Comparison of ENCODE assay signal across 8 cellular contexts in the genomic region with DNA sequence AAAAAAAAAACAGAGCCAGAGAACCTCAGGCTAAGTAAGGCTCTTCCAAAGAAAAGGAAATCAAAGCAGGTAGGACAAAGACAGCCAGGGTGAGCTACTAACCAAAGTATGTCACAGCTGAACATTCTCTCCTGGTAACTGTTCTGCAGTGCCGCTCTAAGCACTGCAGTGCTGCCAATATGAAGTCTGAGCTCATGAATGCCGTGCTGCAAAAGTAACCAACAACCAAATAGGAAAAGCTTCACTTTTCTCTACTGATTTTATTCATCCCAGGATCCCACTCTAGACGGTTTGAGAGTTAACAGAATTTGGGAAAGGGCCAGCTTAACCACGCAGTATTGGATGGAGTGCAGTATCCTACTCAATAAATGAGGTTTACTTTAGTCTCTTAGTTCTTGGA. TPM values are rescaled to one million over a fixed set of nuclear protein-coding genes. Genes with fewer than 3 reads are reported as not detected.
DNase-seq lines count a peak whose midpoint lies in the region; ATAC-seq and TF ChIP-seq lines count a peak whose summit lies in the region.

No MANE protein-coding gene starts in this region.

- DNase-seq in CD4-positive, alpha-beta memory T cell = peak in 1 of 5 donors; percentile 25
- no peak for DNase-seq in NT2/D1 (ENCODE audit: low read depth, low spot score)
- no peak for DNase-seq in endodermal cell
- no peak for DNase-seq in natural killer cell
- no peak for DNase-seq in ovary
- DNase-seq in mesenteric fat pad (ENCODE audit: low spot score) = no peak
- DNase-seq in stimulated activated CD4-positive, alpha-beta T cell treated with anti-CD3 and anti-CD28 coated beads, Interleukin-1b, Interleukin-23, amount 100 ng/mL, for 48 hours = no peak

- TF ChIP-seq CTCF in endodermal cell (conservative IDR thresholded peaks at IDR 0.05) (no peak), natural killer cell (IDR thresholded peaks at IDR 0.05) (no peak), ovary (IDR thresholded peaks at IDR 0.05) (no peak)

- H3K9ac ChIP-seq in NT2/D1 (ENCODE audit: insufficient read length, low read depth) (peak overlapping the region; percentile 7), endodermal cell (ENCODE audit: extremely low read depth, low read length, poor library complexity, severe bottlenecking) (no peak overlapping the region)

- CTCF ChIA-PET in CD4-positive, alpha-beta memory T cell (lab: Charles Lee; ENCODE audit: partially characterized antibody) = interaction anchor here (0.7 to 7.2 kb wide), 8 partner anchors 11 to 304 kb away, joined by 3 to 38 read pairs (median 6); no protein-coding TSS in a partner anchor

- H3K27me3 Mint-ChIP-seq in CD4-positive, alpha-beta memory T cell = peaks cover 0 to 2% of the 10 kb centered on the region in 2 donors
- H3K27me3 Mint-ChIP-seq in endodermal cell (ENCODE audit: insufficient read depth) (no peaks in the 10 kb centered on the region), natural killer cell (ENCODE audit: low read depth in 2 of 2) (no peaks in the 10 kb centered on the region)

- H3K27me3 ChIP-seq in CD4-positive, alpha-beta memory T cell (ENCODE audit: insufficient read depth, low read length) = no peaks in the 10 kb centered on the region
- H3K27me3 ChIP-seq in NT2/D1 (ENCODE audit: insufficient read depth, insufficient read length) (no peaks in the 10 kb centered on the region), endodermal cell (ENCODE audit: control insufficient read depth, insufficient read depth, low read length, poor library complexity, severe bottlenecking) (no peaks in the 10 kb centered on the region), ovary (no peaks in the 10 kb centered on the region)

- no peak for TF ChIP-seq POLR2A in ovary (IDR thresholded peaks at IDR 0.05)

- peak overlapping the region; percentile 96 to 99 (median 99) for H3K27ac Mint-ChIP-seq in CD4-positive, alpha-beta memory T cell
- no peak overlapping the region for H3K27ac Mint-ChIP-seq in endodermal cell
- peak overlapping the region; percentile 98 for H3K27ac Mint-ChIP-seq in natural killer cell

- H3K27ac ChIP-seq in CD4-positive, alpha-beta memory T cell (ENCODE audit: low read depth, low read length) = peak overlapping the region; percentile 98
- H3K27ac ChIP-seq in endodermal cell (ENCODE audit: low read depth, low read length) = no peak overlapping the region
- no peak overlapping the region for H3K27ac ChIP-seq in ovary

- peaks cover 57 to 89% (median 71%) of the 10 kb centered on the region in 4 donors for H3K4me1 Mint-ChIP-seq in CD4-positive, alpha-beta memory T cell
- H3K4me1 Mint-ChIP-seq in endodermal cell = peaks cover 37% of the 10 kb centered on the region
- peaks cover 82% of the 10 kb centered on the region in 2 donors for H3K4me1 Mint-ChIP-seq in natural killer cell

- peaks cover 75% of the 10 kb centered on the region for H3K4me1 ChIP-seq in CD4-positive, alpha-beta memory T cell (ENCODE audit: insufficient read depth, low read length)
- H3K4me1 ChIP-seq in NT2/D1 (ENCODE audit: insufficient read depth, insufficient read length) = peaks cover 6% of the 10 kb centered on the region
- H3K4me1 ChIP-seq in endodermal cell (ENCODE audit: control insufficient read depth, insufficient read depth, low read length) = peaks cover 8% of the 10 kb centered on the region
- H3K4me1 ChIP-seq in ovary (ENCODE audit: insufficient read depth) = peaks cover 22% of the 10 kb centered on the region

- H3K4me3 Mint-ChIP-seq in CD4-positive, alpha-beta memory T cell = peak overlapping the region; percentile 95 to 100 (median 97)
- H3K4me3 Mint-ChIP-seq in endodermal cell (no peak overlapping the region), natural killer cell (peak overlapping the region; percentile 97)

- ATAC-seq in natural killer cell = no peak
- ATAC-seq in GM19395 (IDR thresholded peaks at IDR 0.05; ENCODE audit: unreplicated experiment) = no peak

- no peaks in the 10 kb centered on the region for H3K9me3 ChIP-seq in CD4-positive, alpha-beta memory T cell (ENCODE audit: control insufficient read depth in 1 of 2, low read length in 2 of 2)
- H3K9me3 ChIP-seq in NT2/D1 (ENCODE audit: insufficient read depth, low read length) (no peaks in the 10 kb centered on the region), endodermal cell (ENCODE audit: control insufficient read depth, low read length) (peaks cover 8% of the 10 kb centered on the region), ovary (no peaks in the 10 kb centered on the region)

- H3K9me3 Mint-ChIP-seq in CD4-positive, alpha-beta memory T cell = peaks cover 0 to 4% (median 0%) of the 10 kb centered on the region in 8 donors
- H3K9me3 Mint-ChIP-seq in endodermal cell = peaks cover 3% of the 10 kb centered on the region
- no peaks in the 10 kb centered on the region for H3K9me3 Mint-ChIP-seq in natural killer cell

- no peaks in the 10 kb centered on the region for H3K36me3 ChIP-seq in CD4-positive, alpha-beta memory T cell (ENCODE audit: insufficient read depth, low read length)
- H3K36me3 ChIP-seq in NT2/D1 (ENCODE audit: insufficient read depth, insufficient read length, low read length) (no peaks in the 10 kb centered on the region), endodermal cell (ENCODE audit: control insufficient read depth, insufficient read depth, low read length) (peaks cover 23% of the 10 kb centered on the region), ovary (no peaks in the 10 kb centered on the region)

- H3K4me3 ChIP-seq in CD4-positive, alpha-beta memory T cell (ENCODE audit: low read length in 2 of 2) = peak overlapping the region in 1 of 2 donors; percentile 79
- H3K4me3 ChIP-seq in NT2/D1 (ENCODE audit: insufficient read length, low read depth) = no peak overlapping the region
- H3K4me3 ChIP-seq in endodermal cell (ENCODE audit: low read length) = peak overlapping the region; percentile 97
- H3K4me3 ChIP-seq in ovary = no peak overlapping the region

- POLR2A ChIA-PET in CD4-positive, alpha-beta memory T cell (lab: Charles Lee; ENCODE audit: partially characterized antibody) = interaction anchor here (0.7 to 2.2 kb wide), 10 partner anchors 15 to 241 kb away, joined by 3 to 17 read pairs (median 4); a partner anchor contains a TSS

- intact Hi-C loops in CD4-positive, alpha-beta memory T cell (cut with micrococcal nuclease) = loop anchor here (5.0 kb wide), 4 partner anchors 48 to 322 kb away; a partner anchor contains a TSS
- intact Hi-C loops in natural killer cell (cut with micrococcal nuclease) = loop anchor here (10.0 kb wide), 1 partner anchor 50 kb away; no protein-coding TSS in a partner anchor
- intact Hi-C loops in ovary (cut with DNase I) = loop anchor here in 2 of 4 donors (5.0 to 10.0 kb wide), 2 partner anchors 100 to 133 kb away; no protein-coding TSS in a partner anchor

- H3K36me3 Mint-ChIP-seq in CD4-positive, alpha-beta memory T cell = peaks cover 11 to 33% of the 10 kb centered on the region in 2 donors
- H3K36me3 Mint-ChIP-seq in endodermal cell (ENCODE audit: low read depth) = peaks cover 14% of the 10 kb centered on the region
- peaks cover 8% of the 10 kb centered on the region for H3K36me3 Mint-ChIP-seq in natural killer cell

- 62 to 79% methylated on average over 4 of the region's 4 CpGs for WGBS in endodermal cell (ENCODE audit: insufficient coverage in 1 of 2, insufficient read length in 1 of 2), 2 experiments
- 12 to 22% (median 13%) methylated on average over 4 of the region's 4 CpGs for WGBS in ovary, 3 donors

- no peak for TF ChIP-seq EP300 in ovary (IDR thresholded peaks at IDR 0.05)

RNA-seq across cellular contexts. Expression of a gene that starts 3.5 kb away (rescaled TPM):
- total RNA-seq in CD4-positive, alpha-beta memory T cell = 10 to 100 TPM; 88.4 to 97.5 TPM
- polyA plus RNA-seq in CD4-positive, alpha-beta memory T cell = 10 to 100 TPM in 1 of 2 donors, 1 to 10 TPM in 1; 9.7 to 36.7 TPM
- total RNA-seq in endodermal cell (10 to 100 TPM; 37.2 to 43.5 TPM), natural killer cell (100 to 1,000 TPM in 2 of 3 donors, 10 to 100 TPM in 1; 71.6 to 120 (median 119) TPM), ovary (100 to 1,000 TPM in 1 of 7 donors, 10 to 100 TPM in 6; 33.3 to 134 (median 56.2) TPM), mesenteric fat pad (39.2 TPM)
- 19.5 TPM for polyA plus RNA-seq in endodermal cell (2013, experiment 1 of 2)
- polyA plus RNA-seq in endodermal cell (2013, experiment 2 of 2) = 19.3 TPM
- polyA plus RNA-seq in ovary = 10 to 100 TPM; 18.3 to 59.5 TPM

RNA-seq across cellular contexts. Expression of a gene that starts 49.3 kb away (rescaled TPM):
- total RNA-seq in CD4-positive, alpha-beta memory T cell = 10 to 100 TPM; 61.6 to 64.2 TPM
- 10 to 100 TPM; 16.4 to 23.7 TPM for polyA plus RNA-seq in CD4-positive, alpha-beta memory T cell
- total RNA-seq in endodermal cell (100 to 1,000 TPM; 114 to 115 TPM), natural killer cell (10 to 100 TPM; 46.1 to 71.0 (median 58.8) TPM), ovary (10 to 100 TPM; 57.2 to 95.6 (median 83.3) TPM), mesenteric fat pad (110 TPM)
- 70.0 TPM for polyA plus RNA-seq in endodermal cell (2013, experiment 1 of 2)
- 63.5 TPM for polyA plus RNA-seq in endodermal cell (2013, experiment 2 of 2)
- polyA plus RNA-seq in ovary = 10 to 100 TPM; 23.0 to 45.9 TPM
